Comparison of ENCODE assay signal across 1 cellular context in genomic region chr2:42048318-42049251, GRCh38.
A peak's percentile ranks its signal among the peaks of the same experiment; 100 is the strongest.
TF ChIP-seq lines count a peak whose summit lies in the region.

No MANE protein-coding gene starts in this region.

TF ChIP-seq in HepG2, 621 proteins besides CTCF, POLR2A, EP300 and RAD21 (continued from another document and continues in another):
- TF ChIP-seq ZSCAN5A (CRISPR knock-in tag; IDR thresholded peaks at IDR 0.05; ENCODE audit: borderline replicate concordance): no peak
- no peak for TF ChIP-seq RBM22 (optimal IDR thresholded peaks at IDR 0.05; ENCODE audit: low read length)
- no peak for TF ChIP-seq HNF4G (IDR thresholded peaks at IDR 0.05; ENCODE audit: borderline replicate concordance, low read depth, low read length)
- no peak for TF ChIP-seq HNF4G (CRISPR knock-in tag; IDR thresholded peaks at IDR 0.05; ENCODE audit: borderline replicate concordance, low read depth)
- no peak for TF ChIP-seq SMAD9 (CRISPR knock-in tag; IDR thresholded peaks at IDR 0.05)
- no peak for TF ChIP-seq ZNF20 (CRISPR knock-in tag; IDR thresholded peaks at IDR 0.05)
- TF ChIP-seq ZNF253 (CRISPR knock-in tag; IDR thresholded peaks at IDR 0.05; ENCODE audit: borderline replicate concordance): no peak
- TF ChIP-seq MBD4 (IDR thresholded peaks at IDR 0.05; ENCODE audit: borderline replicate concordance, low read length): no peak
- no peak; the same call in 1 of the 2 replicates for TF ChIP-seq ZNF563 (CRISPR knock-in tag; IDR thresholded peaks at IDR 0.05)
- TF ChIP-seq E2F5 (CRISPR knock-in tag; conservative IDR thresholded peaks at IDR 0.05): no peak
- no peak for TF ChIP-seq TFE3 (CRISPR knock-in tag; IDR thresholded peaks at IDR 0.05)
- TF ChIP-seq SNRNP70 (IDR thresholded peaks at IDR 0.05; ENCODE audit: low read depth, low read length): no peak
- TF ChIP-seq KDM5A (IDR thresholded peaks at IDR 0.05; ENCODE audit: borderline replicate concordance, low read length): no peak
- no peak for TF ChIP-seq ZNF720 (CRISPR knock-in tag; IDR thresholded peaks at IDR 0.05)
- TF ChIP-seq ZEB1 (IDR thresholded peaks at IDR 0.05; ENCODE audit: insufficient replicate concordance, low read depth): no peak
- no peak for TF ChIP-seq MXD3 (CRISPR knock-in tag; IDR thresholded peaks at IDR 0.05)
- TF ChIP-seq GLMP (CRISPR knock-in tag; IDR thresholded peaks at IDR 0.05; ENCODE audit: borderline replicate concordance): no peak
- no peak for TF ChIP-seq THYN1 (CRISPR knock-in tag; IDR thresholded peaks at IDR 0.05; ENCODE audit: borderline replicate concordance, low read depth)
- no peak for TF ChIP-seq TIGD3 (CRISPR knock-in tag; IDR thresholded peaks at IDR 0.05; ENCODE audit: borderline replicate concordance)
- TF ChIP-seq TBX2 (CRISPR knock-in tag; IDR thresholded peaks at IDR 0.05; ENCODE audit: borderline replicate concordance): no peak
- no peak for TF ChIP-seq ZNF558 (CRISPR knock-in tag; IDR thresholded peaks at IDR 0.05; ENCODE audit: borderline replicate concordance)
- no peak for TF ChIP-seq REST (IDR thresholded peaks at IDR 0.05; ENCODE audit: borderline replicate concordance in 1 of 2, low read depth in 1 of 2, low read length in 2 of 2)
- TF ChIP-seq BRCA1 (CRISPR knock-in tag; IDR thresholded peaks at IDR 0.05): no peak
- TF ChIP-seq ZBTB1 (CRISPR knock-in tag; IDR thresholded peaks at IDR 0.05; ENCODE audit: borderline replicate concordance): no peak
- no peak for TF ChIP-seq IRX3 (CRISPR knock-in tag; IDR thresholded peaks at IDR 0.05; ENCODE audit: borderline replicate concordance, low read depth)
- TF ChIP-seq ZNF350 (CRISPR knock-in tag; IDR thresholded peaks at IDR 0.05; ENCODE audit: borderline replicate concordance, low read depth): no peak
- no peak for TF ChIP-seq ZSCAN29 (CRISPR knock-in tag; conservative IDR thresholded peaks at IDR 0.05)
- TF ChIP-seq ZNF776 (CRISPR knock-in tag; IDR thresholded peaks at IDR 0.05): peak; percentile 87
- no peak for TF ChIP-seq CERS6 (CRISPR knock-in tag; IDR thresholded peaks at IDR 0.05)
- TF ChIP-seq NR2C2 (CRISPR knock-in tag; IDR thresholded peaks at IDR 0.05; ENCODE audit: borderline replicate concordance): no peak
- no peak for TF ChIP-seq ZNF790 (CRISPR knock-in tag; IDR thresholded peaks at IDR 0.05; ENCODE audit: borderline replicate concordance)
- peak; percentile 91 for TF ChIP-seq AGO2 (optimal IDR thresholded peaks at IDR 0.05; ENCODE audit: low read depth, low read length)
- peak; percentile 24; the same call in 1 of the 2 replicates for TF ChIP-seq HNF4A (CRISPR knock-in tag; IDR thresholded peaks at IDR 0.05)
- no peak for TF ChIP-seq ZFP37 (CRISPR knock-in tag; IDR thresholded peaks at IDR 0.05; ENCODE audit: borderline replicate concordance)
- no peak for TF ChIP-seq MYNN (CRISPR knock-in tag; IDR thresholded peaks at IDR 0.05; ENCODE audit: low read depth)
- no peak for TF ChIP-seq ETS1 (CRISPR knock-in tag; IDR thresholded peaks at IDR 0.05)
- TF ChIP-seq ZKSCAN5 (CRISPR knock-in tag; IDR thresholded peaks at IDR 0.05): no peak
- peak; percentile 58; the same call in 1 of the 2 replicates for TF ChIP-seq SALL1 (CRISPR knock-in tag; IDR thresholded peaks at IDR 0.05)
- no peak for TF ChIP-seq PBX2 (CRISPR knock-in tag; IDR thresholded peaks at IDR 0.05)
- peak; percentile 20; the same call in 1 of the 2 replicates for TF ChIP-seq ARID5B (CRISPR knock-in tag; IDR thresholded peaks at IDR 0.05)
- TF ChIP-seq ZNF17 (CRISPR knock-in tag; IDR thresholded peaks at IDR 0.05): no peak
- no peak for TF ChIP-seq SNAPC5 (CRISPR knock-in tag; IDR thresholded peaks at IDR 0.05; ENCODE audit: borderline replicate concordance)
